In the genomic region with DNA sequence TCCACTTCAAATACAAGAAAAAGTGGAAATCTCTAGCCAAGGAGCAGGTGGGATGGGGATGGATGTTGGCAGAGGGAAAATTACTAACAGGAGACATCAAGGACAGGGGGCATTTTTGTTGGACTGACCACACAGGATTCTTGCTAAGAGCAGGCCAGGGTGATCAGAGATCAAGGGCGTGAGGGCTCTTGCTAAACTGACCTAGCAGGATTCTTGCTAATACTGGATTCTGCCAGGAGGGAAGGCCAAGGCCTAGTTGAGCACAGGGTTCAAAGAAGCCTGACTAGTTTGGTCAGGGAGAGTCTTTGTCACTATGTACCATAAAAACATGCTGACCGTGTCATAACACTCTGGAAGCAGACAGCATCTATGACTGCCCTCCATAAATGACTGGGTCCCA, we compare ENCODE assay signal across 6 cellular contexts.
"Had no signal": no experiment of that assay in that cellular context is flagged by ENCODE, and none has a peak within 500 bp of the region (broad histone marks: within the 10 kb centered on the region; RNA-seq: fewer than 3 reads in every experiment).

No MANE protein-coding gene starts in this region.

- ATAC-seq: HepG2, K562 had no signal

- H3K4me3 ChIP-seq: K562 had no signal

- H3K27ac ChIP-seq: HL-60 had no signal

- H3K4me1 Mint-ChIP-seq: IgD-negative memory B cell had no signal

- DNase-seq: IMR-90, KBM-7 had no signal

- H3K36me3 Mint-ChIP-seq: IgD-negative memory B cell had no signal

- H3K4me3 Mint-ChIP-seq: IgD-negative memory B cell had no signal

- H3K27me3 Mint-ChIP-seq: IgD-negative memory B cell had no signal
